In genomic region chr12:132485619-132486018, GRCh38 we compare ENCODE assay signal across 20 cellular contexts. TPM values are rescaled to one million over a fixed set of nuclear protein-coding genes. Genes with fewer than 3 reads are reported as not detected.
DNase-seq lines count a peak whose midpoint lies in the region; ATAC-seq and TF ChIP-seq lines count a peak whose summit lies in the region.
"Had no signal": no experiment of that assay in that cellular context is flagged by ENCODE, and none has a peak within 500 bp of the region (broad histone marks: within the 10 kb centered on the region; RNA-seq: fewer than 3 reads in every experiment).

No MANE protein-coding gene starts in this region.

- peaks cover 4% of the 10 kb centered on the region for H4K20me1 ChIP-seq in BLaER1

- no peak overlapping the region for H3K4me3 ChIP-seq in BLaER1
- H3K4me3 ChIP-seq: GM12878, GM23338 had no signal

- TF ChIP-seq CTCF in CD4-positive, alpha-beta T cell (IDR thresholded peaks at IDR 0.05) = no peak

- POLR2A ChIA-PET in CD4-positive, alpha-beta T cell (lab: Charles Lee) = interaction anchor here (1.4 to 4.6 kb wide), 3 partner anchors 9 to 55 kb away, joined by 4 to 69 read pairs (median 11); no protein-coding TSS in a partner anchor

- peaks cover 87% of the 10 kb centered on the region for H3K4me1 ChIP-seq in BLaER1

- CTCF ChIA-PET in CD4-positive, alpha-beta T cell (lab: Charles Lee) = no interaction called here

- H3K9me3 Mint-ChIP-seq in CD4-positive, alpha-beta T cell = no peaks in the 10 kb centered on the region
- H3K9me3 Mint-ChIP-seq in effector memory CD8-positive, alpha-beta T cell = no peaks in the 10 kb centered on the region
- no peaks in the 10 kb centered on the region for H3K9me3 Mint-ChIP-seq in natural killer cell treated with Interleukin-12 subunit alpha and Interleukin-12 subunit beta and Interleukin-15 and Interleukin-18, amount 100 ng/mL, for 72 hours
- H3K9me3 Mint-ChIP-seq: GM23338 had no signal

- no peaks in the 10 kb centered on the region for H3K36me3 ChIP-seq in BLaER1

- peak overlapping the region; percentile 81 for H3K27ac Mint-ChIP-seq in CD4-positive, alpha-beta T cell
- peak overlapping the region; percentile 42 to 89 for H3K27ac Mint-ChIP-seq in effector memory CD8-positive, alpha-beta T cell
- peak overlapping the region; percentile 40 to 83 for H3K27ac Mint-ChIP-seq in natural killer cell treated with Interleukin-12 subunit alpha and Interleukin-12 subunit beta and Interleukin-15 and Interleukin-18, amount 100 ng/mL, for 72 hours
- H3K27ac Mint-ChIP-seq: GM23338 had no signal

- no peaks in the 10 kb centered on the region for H3K36me3 Mint-ChIP-seq in CD4-positive, alpha-beta T cell (ENCODE audit: low read depth)
- peaks cover 6% of the 10 kb centered on the region for H3K36me3 Mint-ChIP-seq in effector memory CD8-positive, alpha-beta T cell (ENCODE audit: insufficient read depth)
- H3K36me3 Mint-ChIP-seq in natural killer cell treated with Interleukin-12 subunit alpha and Interleukin-12 subunit beta and Interleukin-15 and Interleukin-18, amount 100 ng/mL, for 72 hours = no peaks in the 10 kb centered on the region

- intact Hi-C loops in CD4-positive, alpha-beta T cell (cut with DNase I, micrococcal nuclease) = loop anchor here (5.0 kb wide), 2 partner anchors 38 to 298 kb away; no protein-coding TSS in a partner anchor

- H3K27ac ChIP-seq in BLaER1 = 0 out of 2 replicates have a peak overlapping the region, but pooled peaks have one; percentile 6
- no peak overlapping the region for H3K27ac ChIP-seq in CD4-positive, alpha-beta T cell (ENCODE audit: low read depth, low read length)

- no peaks in the 10 kb centered on the region for H3K27me3 ChIP-seq in BLaER1
- H3K27me3 ChIP-seq in CD4-positive, alpha-beta T cell (ENCODE audit: control insufficient read depth, insufficient read depth, low read length) = no peaks in the 10 kb centered on the region

- no peak for ATAC-seq in CD4-positive, alpha-beta T cell (ENCODE audit: poor library complexity)
- no peak for ATAC-seq in effector memory CD8-positive, alpha-beta T cell (replicated peaks)
- ATAC-seq in natural killer cell treated with Interleukin-12 subunit alpha and Interleukin-12 subunit beta and Interleukin-15 and Interleukin-18, amount 100 ng/mL, for 72 hours = no peak
- no peak for ATAC-seq in left lobe of liver
- ATAC-seq: GM12878, SK-N-SH treated with all-trans-retinoic acid at 6 μM for 48 hours had no signal

- no peak for DNase-seq in CD4-positive, alpha-beta T cell
- no peak for DNase-seq in effector memory CD8-positive, alpha-beta T cell
- DNase-seq in natural killer cell treated with Interleukin-12 subunit alpha and Interleukin-12 subunit beta and Interleukin-15 and Interleukin-18, amount 100 ng/mL, for 72 hours (ENCODE audit: low spot score) = no peak
- no peak for DNase-seq in SHP77 treated with DMSO at 0.1 percent for 48 hours (lab: John Stamatoyannopoulos, UW)
- DNase-seq in NCI-H1105 treated with DMSO at 0.1 percent for 48 hours (lab: John Stamatoyannopoulos, UW) = no peak
- DNase-seq in left lobe of liver (ENCODE audit: low spot score) = no peak
- DNase-seq: Calu3, EL, HCEC 1CT, NCI-H1417, NCI-H187, NCI-H2107, NCI-H2227 treated with DMSO at 0.1 percent for 48 hours, NCI-H510A treated with DMSO at 0.1 percent for 48 hours, NCI-H774, SIG-M5 had no signal

- no peak overlapping the region for H3K9ac ChIP-seq in BLaER1

- peaks cover 41% of the 10 kb centered on the region for H3K4me1 Mint-ChIP-seq in CD4-positive, alpha-beta T cell (ENCODE audit: low read depth)
- peaks cover 32 to 33% of the 10 kb centered on the region in 2 donors for H3K4me1 Mint-ChIP-seq in effector memory CD8-positive, alpha-beta T cell (ENCODE audit: low read depth in 2 of 2)
- H3K4me1 Mint-ChIP-seq in natural killer cell treated with Interleukin-12 subunit alpha and Interleukin-12 subunit beta and Interleukin-15 and Interleukin-18, amount 100 ng/mL, for 72 hours (ENCODE audit: low read depth in 2 of 2) = peaks cover 17 to 23% of the 10 kb centered on the region in 2 donors

- H3K27me3 Mint-ChIP-seq in CD4-positive, alpha-beta T cell = no peaks in the 10 kb centered on the region
- H3K27me3 Mint-ChIP-seq in effector memory CD8-positive, alpha-beta T cell = no peaks in the 10 kb centered on the region
- peaks cover 0 to 2% of the 10 kb centered on the region in 2 donors for H3K27me3 Mint-ChIP-seq in natural killer cell treated with Interleukin-12 subunit alpha and Interleukin-12 subunit beta and Interleukin-15 and Interleukin-18, amount 100 ng/mL, for 72 hours

- H3K4me3 Mint-ChIP-seq in CD4-positive, alpha-beta T cell = peak overlapping the region; percentile 42
- H3K4me3 Mint-ChIP-seq in effector memory CD8-positive, alpha-beta T cell = peak overlapping the region in 1 of 2 donors; percentile 39
- H3K4me3 Mint-ChIP-seq in natural killer cell treated with Interleukin-12 subunit alpha and Interleukin-12 subunit beta and Interleukin-15 and Interleukin-18, amount 100 ng/mL, for 72 hours = no peak overlapping the region
- H3K4me3 Mint-ChIP-seq: GM23338 had no signal

- H3K9me3 ChIP-seq in BLaER1 = no peaks in the 10 kb centered on the region
- no peaks in the 10 kb centered on the region for H3K9me3 ChIP-seq in CD4-positive, alpha-beta T cell (ENCODE audit: control insufficient read depth, low read length)

- peak overlapping the region; percentile 99 for H3K4me2 ChIP-seq in BLaER1
- H3K4me2 ChIP-seq: GM23338 had no signal

RNA-seq across cellular contexts. Expression of gene FBRSL1, which starts 4.3 kb away (rescaled TPM):
- total RNA-seq in CD4-positive, alpha-beta T cell = 10 to 100 TPM; 75.8 to 80.7 TPM
- total RNA-seq in natural killer cell treated with Interleukin-12 subunit alpha and Interleukin-12 subunit beta and Interleukin-15 and Interleukin-18, amount 100 ng/mL, for 72 hours = 10 to 100 TPM; 38.0 to 91.5 TPM
- 44.9 TPM for total RNA-seq in left lobe of liver
